11 cellular contexts compared by ENCODE assay signal in the genomic region with DNA sequence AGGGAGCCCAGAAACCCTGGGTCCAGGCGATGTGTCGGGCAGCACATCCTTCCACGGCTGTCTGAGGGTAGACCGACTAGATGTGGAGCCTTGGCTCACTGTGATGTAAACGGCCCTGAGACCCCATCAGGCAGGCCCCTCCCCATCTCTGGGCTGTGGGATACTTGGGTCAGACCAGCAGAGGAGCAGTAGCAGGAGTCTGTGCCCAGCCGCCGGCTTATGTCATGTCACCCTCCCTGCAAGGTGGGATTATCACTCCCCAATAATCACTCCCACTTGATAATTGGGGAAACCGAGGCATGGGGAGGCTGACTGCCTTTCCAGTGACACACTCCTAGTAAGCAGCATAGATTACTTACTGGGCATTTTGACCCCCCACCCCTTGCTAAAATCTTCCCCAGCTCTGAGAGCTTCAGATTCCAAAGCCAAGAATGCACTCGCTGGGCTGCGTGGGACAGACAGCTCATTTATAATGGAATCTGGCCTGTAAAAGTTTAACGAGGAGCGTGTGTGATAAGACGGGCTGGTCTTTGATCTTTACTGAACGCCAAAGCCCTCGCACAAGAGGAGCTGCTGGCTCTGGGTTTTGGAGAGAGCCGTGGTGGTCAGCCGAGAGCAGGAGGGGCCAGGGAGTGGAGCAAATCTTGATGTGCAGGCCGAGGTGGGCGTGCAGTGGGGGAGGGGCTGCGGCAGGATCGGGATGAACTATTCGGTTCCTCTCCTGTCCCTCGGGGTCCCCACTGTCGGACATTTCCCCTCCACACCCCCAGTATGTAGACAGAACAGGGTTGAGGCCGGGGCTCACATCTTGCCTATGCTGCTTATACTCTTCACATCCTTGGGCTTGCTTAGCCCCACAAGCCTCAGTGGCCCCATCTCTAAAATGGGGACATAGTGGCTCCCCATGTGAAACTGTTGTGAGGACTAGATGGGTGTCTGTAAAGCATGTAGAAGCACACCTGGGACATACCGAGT.
DNase-seq lines count a peak whose midpoint lies in the region; ATAC-seq and TF ChIP-seq lines count a peak whose summit lies in the region.
"Had no signal": no experiment of that assay in that cellular context is flagged by ENCODE, and none has a peak within 500 bp of the region (broad histone marks: within the 10 kb centered on the region; RNA-seq: fewer than 3 reads in every experiment).

No MANE protein-coding gene starts in this region.

- H3K36me3 Mint-ChIP-seq in CD8-positive, alpha-beta memory T cell, result no peaks in the 10 kb centered on the region
- H3K36me3 Mint-ChIP-seq: activated naive CD4-positive, alpha-beta T cell treated with anti-CD3 and anti-CD28 coated beads, Interleukin-2, amount 50 U/mL, for 24 hours; stimulated activated memory B cell treated with anti-CD40 and anti-IgM and Interleukin-4, amounts not matched to agents 10 μg/mL and 1 μg/mL and 100 μg/mL, for 72 hours had no signal

- H3K36me3 ChIP-seq in HEK293 (ENCODE audit: control insufficient read depth in 2 of 2, insufficient read depth in 1 of 2, low read length in 2 of 2), result peaks cover 0 to 1% of the 10 kb centered on the region in 2 experiments; a peak in 1 of 3 replicates
- H3K36me3 ChIP-seq in ascending aorta, result no peaks in the 10 kb centered on the region
- H3K36me3 ChIP-seq in left lung, result no peaks in the 10 kb centered on the region
- no peaks in the 10 kb centered on the region for H3K36me3 ChIP-seq in thoracic aorta
- no peaks in the 10 kb centered on the region for H3K36me3 ChIP-seq in CD8-positive, alpha-beta memory T cell (ENCODE audit: insufficient read depth, low read length)

- H3K4me1 ChIP-seq in HEK293 (ENCODE audit: control insufficient read depth, insufficient read depth, low read length) (peaks cover 30% of the 10 kb centered on the region), ascending aorta (peaks cover 27 to 58% of the 10 kb centered on the region in 2 donors), left lung (peaks cover 0 to 20% of the 10 kb centered on the region in 2 donors), thoracic aorta (ENCODE audit: control insufficient read depth in 1 of 2, low read depth in 2 of 2) (peaks cover 24 to 83% of the 10 kb centered on the region in 2 donors)
- H3K4me1 ChIP-seq in CD8-positive, alpha-beta memory T cell (ENCODE audit: insufficient read depth, low read length), result no peaks in the 10 kb centered on the region

- intact Hi-C loops in ascending aorta (cut with DNase I), result loop anchor here (1.0 to 5.0 kb wide), 4 partner anchors 15 to 130 kb away; no protein-coding TSS in a partner anchor
- intact Hi-C loops in left lung (cut with DNase I), result no loop called here
- intact Hi-C loops in dorsolateral prefrontal cortex (cut with DNase I), result no loop called here

- no peak overlapping the region for H3K27ac Mint-ChIP-seq in CD8-positive, alpha-beta memory T cell
- H3K27ac Mint-ChIP-seq: activated naive CD4-positive, alpha-beta T cell treated with anti-CD3 and anti-CD28 coated beads, Interleukin-2, amount 50 U/mL, for 24 hours; stimulated activated memory B cell treated with anti-CD40 and anti-IgM and Interleukin-4, amounts not matched to agents 10 μg/mL and 1 μg/mL and 100 μg/mL, for 72 hours had no signal

- H3K4me3 Mint-ChIP-seq in CD8-positive, alpha-beta memory T cell, result no peak overlapping the region
- H3K4me3 Mint-ChIP-seq: activated naive CD4-positive, alpha-beta T cell treated with anti-CD3 and anti-CD28 coated beads, Interleukin-2, amount 50 U/mL, for 24 hours; stimulated activated memory B cell treated with anti-CD40 and anti-IgM and Interleukin-4, amounts not matched to agents 10 μg/mL and 1 μg/mL and 100 μg/mL, for 72 hours had no signal

- H3K9me3 ChIP-seq in HEK293 (ENCODE audit: control insufficient read depth, insufficient read depth, low read depth, low read length) (no peaks in the 10 kb centered on the region), ascending aorta (peaks cover 0 to 9% of the 10 kb centered on the region in 2 donors), left lung (peaks cover 0 to 5% of the 10 kb centered on the region in 2 donors), thoracic aorta (no peaks in the 10 kb centered on the region)
- no peaks in the 10 kb centered on the region for H3K9me3 ChIP-seq in CD8-positive, alpha-beta memory T cell (ENCODE audit: low read length)

- DNase-seq in ascending aorta (ENCODE audit: low spot score in 2 of 2), result no peak
- no peak for DNase-seq in left lung
- DNase-seq in thoracic aorta (ENCODE audit: low spot score), result no peak
- DNase-seq in CD8-positive, alpha-beta memory T cell, result no peak
- no peak for DNase-seq in dorsolateral prefrontal cortex
- DNase-seq: retina had no signal

- TF ChIP-seq CTCF in HEK293 (tag by site-specific recombination; IDR thresholded peaks at IDR 0.05), result no peak
- no peak for TF ChIP-seq CTCF in ascending aorta (IDR thresholded peaks at IDR 0.05)
- no peak for TF ChIP-seq CTCF in left lung (IDR thresholded peaks at IDR 0.05)
- no peak for TF ChIP-seq CTCF in thoracic aorta (IDR thresholded peaks at IDR 0.05)
- TF ChIP-seq CTCF in dorsolateral prefrontal cortex (IDR thresholded peaks at IDR 0.05 in 54 of 56, conservative IDR thresholded peaks at IDR 0.05 in 2 of 56; ENCODE audit: low read depth in 1 of 56, partially characterized antibody in 56 of 56), result no peak

- POLR2A ChIA-PET in HEK293 (lab: Yijun Ruan, JAX), result interaction anchor here (1.2 to 2.1 kb wide), 2 partner anchors 140 to 199 kb away, joined by 4 to 6 read pairs; no protein-coding TSS in a partner anchor
- POLR2A ChIA-PET in CD8-positive, alpha-beta memory T cell (lab: Charles Lee), result no interaction called here

- ATAC-seq in left lung (peak; percentile 39), thoracic aorta (ENCODE audit: insufficient number of reproducible peaks, low FRiP score, low read depth) (no peak), HG03095 (IDR thresholded peaks at IDR 0.05; ENCODE audit: unreplicated experiment) (no peak), HG03280 (IDR thresholded peaks at IDR 0.05; ENCODE audit: unreplicated experiment) (no peak)
- ATAC-seq: stimulated activated memory B cell treated with anti-CD40 and anti-IgM and Interleukin-4, amounts not matched to agents 10 μg/mL and 1 μg/mL and 100 μg/mL, for 72 hours had no signal

- CTCF ChIA-PET in HEK293 (lab: Yijun Ruan, JAX), result interaction anchor here (0.7 to 0.9 kb wide), 3 partner anchors 9 to 136 kb away, joined by 3 read pairs; no protein-coding TSS in a partner anchor
- CTCF ChIA-PET in CD8-positive, alpha-beta memory T cell (lab: Charles Lee), result no interaction called here

- no peak overlapping the region for H3K4me3 ChIP-seq in HEK293 (ENCODE audit: low read depth, low read length)
- no peak overlapping the region for H3K4me3 ChIP-seq in ascending aorta
- H3K4me3 ChIP-seq in left lung, result no peak overlapping the region
- H3K4me3 ChIP-seq in thoracic aorta, result no peak overlapping the region
- H3K4me3 ChIP-seq in CD8-positive, alpha-beta memory T cell (ENCODE audit: low read length), result no peak overlapping the region
- H3K4me3 ChIP-seq in dorsolateral prefrontal cortex, result no peak overlapping the region

- H3K4me1 Mint-ChIP-seq in CD8-positive, alpha-beta memory T cell, result no peaks in the 10 kb centered on the region
- H3K4me1 Mint-ChIP-seq: activated naive CD4-positive, alpha-beta T cell treated with anti-CD3 and anti-CD28 coated beads, Interleukin-2, amount 50 U/mL, for 24 hours; stimulated activated memory B cell treated with anti-CD40 and anti-IgM and Interleukin-4, amounts not matched to agents 10 μg/mL and 1 μg/mL and 100 μg/mL, for 72 hours had no signal

- H3K27me3 Mint-ChIP-seq in CD8-positive, alpha-beta memory T cell, result peaks cover 0 to 4% of the 10 kb centered on the region in 2 donors

- peaks cover 0 to 4% (median 0%) of the 10 kb centered on the region in 5 donors for H3K9me3 Mint-ChIP-seq in CD8-positive, alpha-beta memory T cell
- H3K9me3 Mint-ChIP-seq: activated naive CD4-positive, alpha-beta T cell treated with anti-CD3 and anti-CD28 coated beads, Interleukin-2, amount 50 U/mL, for 24 hours had no signal

- peak overlapping the region; percentile 39; the same call in 1 of the 2 replicates for H3K27ac ChIP-seq in HEK293 (ENCODE audit: extremely low read depth, low read depth, low read length)
- H3K27ac ChIP-seq in ascending aorta, result peak overlapping the region; percentile 52 to 76
- peak overlapping the region in 1 of 2 donors; percentile 69 for H3K27ac ChIP-seq in left lung
- H3K27ac ChIP-seq in thoracic aorta, result peak overlapping the region; percentile 0 to 53
- H3K27ac ChIP-seq in CD8-positive, alpha-beta memory T cell (ENCODE audit: low read depth, low read length), result no peak overlapping the region
- H3K27ac ChIP-seq in dorsolateral prefrontal cortex, result no peak overlapping the region

- H3K27me3 ChIP-seq in ascending aorta (no peaks in the 10 kb centered on the region), left lung (peaks cover 0 to 14% of the 10 kb centered on the region in 2 donors), thoracic aorta (replicated peaks; ENCODE audit: insufficient read depth) (no peaks in the 10 kb centered on the region), dorsolateral prefrontal cortex (peaks cover 0 to 4% (median 0%) of the 10 kb centered on the region in 45 donors)
- H3K27me3 ChIP-seq in CD8-positive, alpha-beta memory T cell (ENCODE audit: insufficient read depth, low read length, poor library complexity, severe bottlenecking), result no peaks in the 10 kb centered on the region

TF ChIP-seq in HEK293, 187 proteins besides CTCF, POLR2A, EP300 and RAD21 (continues in another document):
- TF ChIP-seq OSR2 (tag by site-specific recombination; IDR thresholded peaks at IDR 0.05), result peak; percentile 65
- no peak for TF ChIP-seq HOXA7 (CRISPR knock-in tag; IDR thresholded peaks at IDR 0.05; ENCODE audit: borderline replicate concordance)
- peak; percentile 99 for TF ChIP-seq TCF7L2 (IDR thresholded peaks at IDR 0.05; ENCODE audit: borderline replicate concordance, low read depth, low read length)
- TF ChIP-seq EGR2 (tag by site-specific recombination; IDR thresholded peaks at IDR 0.05; ENCODE audit: low read depth), result peak; percentile 67; the same call in 1 of the 2 replicates
- peak; percentile 40; the same call in 1 of the 2 replicates for TF ChIP-seq KLF9 (tag by site-specific recombination; IDR thresholded peaks at IDR 0.05; ENCODE audit: low read depth)
- peak; percentile 84 for TF ChIP-seq HOXD13 (CRISPR knock-in tag; IDR thresholded peaks at IDR 0.05; ENCODE audit: borderline replicate concordance)
- peak; percentile 38; the same call in 1 of the 2 replicates for TF ChIP-seq ZXDB (tag by site-specific recombination; IDR thresholded peaks at IDR 0.05)

Comparison
In these comparisons a context has a peak if more than half of its experiments do, and no peak if none do; other contexts are left out.
1. H3K27ac ChIP-seq: peak in HEK293 (single experiment), ascending aorta (2 of 2) and thoracic aorta (2 of 2); none in CD8-positive, alpha-beta memory T cell (single experiment) and dorsolateral prefrontal cortex (0 of 59).